Comparison of ENCODE assay signal across 36 cellular contexts in the genomic region with DNA sequence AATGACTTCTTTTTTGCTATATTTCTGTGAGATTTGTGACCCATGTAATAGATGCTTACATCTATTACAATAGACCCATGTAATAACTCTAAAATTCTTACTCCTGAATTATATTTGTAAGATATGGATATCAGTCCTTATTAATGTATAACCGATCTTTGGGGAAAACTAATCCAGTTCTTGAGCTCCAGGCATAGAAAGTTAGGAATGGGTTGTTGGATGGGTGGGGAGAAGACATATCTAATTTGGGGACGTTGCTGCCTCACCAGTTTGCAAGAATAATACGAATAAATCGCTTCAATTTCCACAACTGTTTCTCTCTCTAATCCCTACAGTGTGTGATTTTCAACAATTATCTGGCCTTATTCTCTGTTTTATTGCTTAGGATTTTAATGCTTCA. TPM values are rescaled to one million over a fixed set of nuclear protein-coding genes. Genes with fewer than 3 reads are reported as not detected.
"Had no signal": no experiment of that assay in that cellular context is flagged by ENCODE, and none has a peak within 500 bp of the region (broad histone marks: within the 10 kb centered on the region; RNA-seq: fewer than 3 reads in every experiment).

No MANE protein-coding gene starts in this region.

- DNase-seq: activated B cell treated with CpG ODN at 0.5 μM for 24 hours; activated CD4-positive, alpha-beta memory T cell treated with anti-CD3 and anti-CD28 coated beads for 36 hours; activated CD4-positive, alpha-beta T cell treated with anti-CD3 and anti-CD28 coated beads for 4 hours; activated CD4-positive, alpha-beta T cell treated with anti-CD3 and anti-CD28 coated beads, Interleukin-2, amount 10 ng/mL, durations not matched to agents 24 days and 14 days; activated CD4-positive, alpha-beta T cell treated with anti-CD3 and anti-CD28 coated beads, Interleukin-2, amount 50 U/mL, for 1 hour; activated CD4-positive, alpha-beta T cell treated with anti-CD3 and anti-CD28 coated beads, Interleukin-2, amount 50 U/mL, for 4 hours; activated CD4-positive, CD25-positive, alpha-beta regulatory T cell treated with anti-CD3 and anti-CD28 coated beads, Interleukin-2, amount 50 U/mL, for 72 hours; activated CD8-positive, alpha-beta memory T cell treated with anti-CD3 and anti-CD28 coated beads, Interleukin-2, amount 50 U/mL, for 4 hours; activated CD8-positive, alpha-beta T cell treated with anti-CD3 and anti-CD28 coated beads for 36 hours; activated effector memory CD4-positive, alpha-beta T cell treated with anti-CD3 and anti-CD28 coated beads, Interleukin-2, amount 50 U/mL, for 16 hours; activated gamma-delta T cell treated with Interleukin-2 at 50 U/mL for 16 hours; activated naive CD4-positive, alpha-beta T cell; activated naive CD4-positive, alpha-beta T cell treated with anti-CD3 and anti-CD28 coated beads for 36 hours; activated naive CD4-positive, alpha-beta T cell treated with anti-CD3 and anti-CD28 coated beads, Interleukin-2, amount 50 U/mL, for 16 hours; activated naive CD8-positive, alpha-beta T cell treated with anti-CD3 and anti-CD28 coated beads for 36 hours; activated T-cell treated with anti-CD3 and anti-CD28 coated beads for 4 hours; activated T-cell treated with anti-CD3 and anti-CD28 coated beads, Interleukin-2, amount 50 U/mL, for 1 hour; activated T-cell treated with anti-CD3 and anti-CD28 coated beads, Interleukin-2, amount 50 U/mL, for 4 hours; activated T-cell treated with anti-CD3 and anti-CD28 coated beads, Interleukin-2, amount 50 U/mL, for 72 hours; adrenal gland; amniotic stem cell; aorta; body of pancreas; brain microvascular endothelial cell; central memory CD4-positive, alpha-beta T cell; T-helper 1 cell; T-helper 2 cell; T-helper 9 cell had no signal

- H3K36me3 ChIP-seq: adrenal gland, brain microvascular endothelial cell, breast epithelium had no signal

- H3K4me1 ChIP-seq: adrenal gland, body of pancreas, breast epithelium had no signal

- H3K27me3 ChIP-seq: adrenal gland, body of pancreas, brain microvascular endothelial cell, breast epithelium had no signal

- FAIRE-seq: astrocyte, TTC549 had no signal

- H3K4me3 ChIP-seq: adrenal gland, body of pancreas, breast epithelium had no signal

- ATAC-seq: activated CD8-positive, alpha-beta T cell treated with anti-CD3 and anti-CD28 coated beads for 36 hours; activated naive CD4-positive, alpha-beta T cell treated with anti-CD3 and anti-CD28 coated beads, Interleukin-2, amount 50 U/mL, for 72 hours; activated T-cell treated with anti-CD3 and anti-CD28 coated beads, Interleukin-2, amount 50 U/mL, for 4 hours; activated T-cell treated with anti-CD3 and anti-CD28 coated beads, Interleukin-2, amount 50 U/mL, for 72 hours; activated T-helper 17 cell treated with anti-CD3 and anti-CD28 coated beads, Interleukin-2, amount 50 U/mL, for 72 hours; body of pancreas had no signal

- H3K9me3 ChIP-seq: adrenal gland, body of pancreas, breast epithelium had no signal

- H3K27ac ChIP-seq: adrenal gland, body of pancreas, brain microvascular endothelial cell, breast epithelium, VCaP had no signal

RNA-seq across cellular contexts. Expression of gene CAVIN2, which starts 13.5 kb away (rescaled TPM):
- total RNA-seq: activated B cell treated with CpG ODN at 0.5 μM for 24 hours; activated CD4-positive, alpha-beta memory T cell treated with anti-CD3 and anti-CD28 coated beads for 36 hours; activated CD4-positive, alpha-beta T cell treated with anti-CD3 and anti-CD28 coated beads, Interleukin-2, amount 10 ng/mL, durations not matched to agents 24 days and 14 days; activated CD8-positive, alpha-beta memory T cell treated with anti-CD3 and anti-CD28 coated beads for 36 hours; activated CD8-positive, alpha-beta T cell treated with anti-CD3 and anti-CD28 coated beads for 36 hours; activated naive CD4-positive, alpha-beta T cell treated with anti-CD3 and anti-CD28 coated beads for 36 hours; activated naive CD4-positive, alpha-beta T cell treated with anti-CD3 and anti-CD28 coated beads, Interleukin-2, amount 50 U/mL, for 72 hours; activated naive CD8-positive, alpha-beta T cell treated with anti-CD3 and anti-CD28 coated beads for 36 hours; activated T-cell treated with anti-CD3 and anti-CD28 coated beads, Interleukin-2, amount 50 U/mL, for 72 hours; activated T-helper 1 cell treated with anti-CD3 and anti-CD28 coated beads, Interleukin-12 subunit alpha, Interleukin-12 subunit beta, Interleukin-2, Interleukin-4 antibody, amounts not matched to agents 30 ng/mL and 10 ng/mL and 1 ng/mL, durations not matched to agents 14 hours and 24 hours and 36 hours had no signal
